In genomic region chr6:36428911-36429310, GRCh38 we compare ENCODE assay signal across 19 cellular contexts. TPM values are rescaled to one million over a fixed set of nuclear protein-coding genes. Genes with fewer than 3 reads are reported as not detected.
DNase-seq lines count a peak whose midpoint lies in the region; ATAC-seq, FAIRE-seq and TF ChIP-seq lines count a peak whose summit lies in the region.
"Had no signal": no experiment of that assay in that cellular context is flagged by ENCODE, and none has a peak within 500 bp of the region (broad histone marks: within the 10 kb centered on the region; RNA-seq: fewer than 3 reads in every experiment).

No MANE protein-coding gene starts in this region.

- POLR2A ChIA-PET in MCF 10A (lab: Yijun Ruan, JAX) (interaction anchor here (2.5 to 3.7 kb wide), 2 partner anchors 10 to 13 kb away, joined by 10 to 14 read pairs; no protein-coding TSS in a partner anchor), endothelial cell of umbilical vein (lab: Charles Lee) (no interaction called here)

- H3K27me3 Mint-ChIP-seq in MCF 10A (ENCODE audit: insufficient read depth, unreplicated experiment): no peaks in the 10 kb centered on the region
- H3K27me3 Mint-ChIP-seq: T-cell had no signal

- no peaks in the 10 kb centered on the region for H3K9me1 ChIP-seq in endothelial cell of umbilical vein (replicated peaks; ENCODE audit: control insufficient read depth, extremely low read depth, insufficient read depth, low read length)

- H3K79me2 ChIP-seq in endothelial cell of umbilical vein (ENCODE audit: control insufficient read depth, insufficient read depth, low read length): no peaks in the 10 kb centered on the region

- H3K9me3 ChIP-seq in breast epithelium (no peaks in the 10 kb centered on the region), endothelial cell of umbilical vein (replicated peaks; ENCODE audit: control insufficient read depth, insufficient read depth, low read length) (no peaks in the 10 kb centered on the region), upper lobe of left lung (no peaks in the 10 kb centered on the region)
- H3K9me3 ChIP-seq: gastroesophageal sphincter had no signal

- no peak overlapping the region for H2AFZ ChIP-seq in endothelial cell of umbilical vein (ENCODE audit: low read depth, low read length)

- ATAC-seq in upper lobe of left lung (ENCODE audit: low FRiP score in 2 of 2) (no peak), GM21786 (IDR thresholded peaks at IDR 0.05; ENCODE audit: unreplicated experiment) (no peak), GM18870 (IDR thresholded peaks at IDR 0.05; ENCODE audit: unreplicated experiment) (no peak)
- ATAC-seq: gastroesophageal sphincter; stimulated activated naive CD8-positive, alpha-beta T cell treated with anti-CD3 and anti-CD28 coated beads, Interleukin-15, Interleukin-2, amounts not matched to agents 100 U/mL and 50 U/mL, for 24 hours had no signal

- H3K4me3 ChIP-seq in breast epithelium: no peak overlapping the region
- H3K4me3 ChIP-seq in endothelial cell of umbilical vein (replicated peaks in 1 of 3; ENCODE audit: insufficient read depth in 1 of 3, low read depth in 1 of 3, low read length in 3 of 3): no peak overlapping the region
- no peak overlapping the region for H3K4me3 ChIP-seq in upper lobe of left lung
- H3K4me3 ChIP-seq: gastroesophageal sphincter, lung had no signal

- H3K4me3 Mint-ChIP-seq in MCF 10A (ENCODE audit: unreplicated experiment): no peak overlapping the region
- H3K4me3 Mint-ChIP-seq: nephron, T-cell had no signal

- no peak overlapping the region for H3K27ac Mint-ChIP-seq in MCF 10A (ENCODE audit: low read depth, unreplicated experiment)
- H3K27ac Mint-ChIP-seq: nephron, T-cell had no signal

- BruUV-seq in MCF 10A (replicated peaks; lab: Mats Ljungman, UMichigan): no TSS peak
- BruUV-seq in endothelial cell of umbilical vein (replicated peaks; lab: Mats Ljungman, UMichigan): no TSS peak

- H3K9me3 Mint-ChIP-seq in MCF 10A (ENCODE audit: unreplicated experiment): no peaks in the 10 kb centered on the region
- H3K9me3 Mint-ChIP-seq: nephron, T-cell had no signal

- no peak overlapping the region for H3K9ac ChIP-seq in endothelial cell of umbilical vein (replicated peaks; ENCODE audit: extremely low read depth, insufficient read depth, low read length)

- H3K36me3 ChIP-seq in breast epithelium (no peaks in the 10 kb centered on the region), endothelial cell of umbilical vein (ENCODE audit: control insufficient read depth in 2 of 2, extremely low read depth in 1 of 2, insufficient read depth in 2 of 2, low read length in 2 of 2) (no peaks in the 10 kb centered on the region), upper lobe of left lung (no peaks in the 10 kb centered on the region)
- H3K36me3 ChIP-seq: gastroesophageal sphincter had no signal

- H3K27ac ChIP-seq in breast epithelium (no peak overlapping the region), endothelial cell of umbilical vein (ENCODE audit: insufficient read depth, low read depth, low read length) (no peak overlapping the region), upper lobe of left lung (no peak overlapping the region)
- H3K27ac ChIP-seq: gastroesophageal sphincter had no signal

- CTCF ChIA-PET in MCF 10A (lab: Yijun Ruan, JAX) (interaction anchor here (1.2 to 1.9 kb wide), 3 partner anchors 11 to 24 kb away, joined by 3 to 9 read pairs (median 6); no protein-coding TSS in a partner anchor), endothelial cell of umbilical vein (lab: Charles Lee) (interaction anchor here (0.7 to 1.6 kb wide), 9 partner anchors 10 to 169 kb away, joined by 3 to 5 read pairs (median 4); partner anchors contain the start of genes KCTD20 and PXT1)

- H3K4me2 ChIP-seq in endothelial cell of umbilical vein (ENCODE audit: insufficient read depth, low read length): no peak overlapping the region

- TF ChIP-seq CTCF in MCF 10A (IDR thresholded peaks at IDR 0.05; ENCODE audit: unreplicated experiment) (peak; percentile 10), breast epithelium (IDR thresholded peaks at IDR 0.05) (peak in 1 of 3 donors; percentile 25), endothelial cell of umbilical vein (IDR thresholded peaks at IDR 0.05; ENCODE audit: extremely low read depth in 1 of 2, insufficient read depth in 1 of 2, low read depth in 1 of 2, low read length in 2 of 2) (peak in 1 of 2 donors; percentile 7), upper lobe of left lung (IDR thresholded peaks at IDR 0.05) (peak in 5 of 6 experiments; percentile 18 to 53 (median 28))

- H3K36me3 Mint-ChIP-seq in MCF 10A (ENCODE audit: insufficient read depth, unreplicated experiment): no peaks in the 10 kb centered on the region
- H3K36me3 Mint-ChIP-seq: T-cell had no signal

- DNase-seq in MCF 10A (ENCODE audit: unreplicated experiment) (no peak), breast epithelium (ENCODE audit: low spot score in 2 of 2) (no peak), OCI-M1 (lab: John Stamatoyannopoulos, UW) (peak; percentile 24), endothelial cell of umbilical vein (ENCODE audit: low read depth, low spot score) (no peak), upper lobe of left lung (no peak), anterior cingulate cortex (lab: John Stamatoyannopoulos, UW) (no peak)
- DNase-seq: activated naive CD4-positive, alpha-beta T cell treated with Interleukin-2 at 50 U/mL for 16 hours; GDM1; NCI-H2081; NCI-H82; stimulated activated CD4-positive, alpha-beta T cell treated with anti-CD3 and anti-CD28 coated beads, Interleukin-12 subunit alpha, Interleukin-12 subunit beta, amount 100 ng/mL, for 4 hours; stimulated activated naive CD8-positive, alpha-beta T cell treated with anti-CD3 and anti-CD28 coated beads, Interleukin-15, Interleukin-2, amounts not matched to agents 100 U/mL and 50 U/mL, for 24 hours; T-cell had no signal

- no peak for TF ChIP-seq POLR2A in breast epithelium (IDR thresholded peaks at IDR 0.05)
- no peak for TF ChIP-seq POLR2A in endothelial cell of umbilical vein (IDR thresholded peaks at IDR 0.05; ENCODE audit: low read depth, low read length)
- no peak for TF ChIP-seq POLR2A in upper lobe of left lung (IDR thresholded peaks at IDR 0.05)

- dilution Hi-C loops in endothelial cell of umbilical vein (cut with MboI; ENCODE audit: extremely low pct_ligation_motif_present, low sequenced_read_pairs): no loop called here

- intact Hi-C loops in MCF 10A (cut with micrococcal nuclease) (loop anchor here (10.0 kb wide), 1 partner anchor 256 kb away; no protein-coding TSS in a partner anchor), breast epithelium (cut with DNase I; ENCODE audit: low total_unique reads) (no loop called here), endothelial cell of umbilical vein (cut with micrococcal nuclease) (no loop called here)

- H3K4me1 ChIP-seq in breast epithelium (no peaks in the 10 kb centered on the region), endothelial cell of umbilical vein (ENCODE audit: control insufficient read depth, extremely low read depth, insufficient read depth, low read length) (peaks cover 1% of the 10 kb centered on the region), upper lobe of left lung (peaks cover 0 to under 1% (median under 1%) of the 10 kb centered on the region in 4 donors)

- TF ChIP-seq EP300 in upper lobe of left lung (IDR thresholded peaks at IDR 0.05): no peak

- 61 to 71% methylated on average over 4 of the region's 4 CpGs for WGBS in upper lobe of left lung, 2 donors

- no peaks in the 10 kb centered on the region for H4K20me1 ChIP-seq in endothelial cell of umbilical vein (replicated peaks; ENCODE audit: control insufficient read depth, extremely low read depth, insufficient read depth, low read length)

- H3K27me3 ChIP-seq in breast epithelium: no peaks in the 10 kb centered on the region
- no peaks in the 10 kb centered on the region for H3K27me3 ChIP-seq in endothelial cell of umbilical vein (ENCODE audit: control insufficient read depth in 2 of 2, insufficient read depth in 2 of 2, low read length in 2 of 2)
- no peaks in the 10 kb centered on the region for H3K27me3 ChIP-seq in upper lobe of left lung
- H3K27me3 ChIP-seq: gastroesophageal sphincter had no signal

- FAIRE-seq in endothelial cell of umbilical vein (lab: Jason Lieb, UNC): peak; percentile 66
- FAIRE-seq: urothelium cell line had no signal

- H3K4me1 Mint-ChIP-seq in MCF 10A (ENCODE audit: insufficient read depth, unreplicated experiment): peaks cover 15% of the 10 kb centered on the region

RNA-seq across cellular contexts. Expression of gene PXT1, which starts 13.7 kb away (rescaled TPM):
- total RNA-seq in MCF 10A (2022) (0.15 TPM in 1 of 2 replicates, not detected in the other), breast epithelium (under 1 TPM in 1 of 3 donors, not detected in 2; 0.15 TPM), endothelial cell of umbilical vein (not detected in 2 replicates), upper lobe of left lung (under 1 TPM in 2 of 6 donors, not detected in 4; 0.09 to 0.15 TPM)
- not detected in 2 replicates for polyA plus RNA-seq in endothelial cell of umbilical vein
- not detected in 2 replicates for polyA plus RNA-seq in endothelial cell of umbilical vein (2011; cell fraction: cytosol; rRNA removed)
- polyA plus RNA-seq in endothelial cell of umbilical vein (2011; cell fraction: nucleus; rRNA removed): 0.07 TPM in 1 of 2 replicates, not detected in the other
- not detected in 2 replicates for polyA plus RNA-seq in endothelial cell of umbilical vein (2012)
- not detected in 2 replicates for polyA minus RNA-seq in endothelial cell of umbilical vein
- polyA minus RNA-seq in endothelial cell of umbilical vein (2011; cell fraction: cytosol; rRNA and poly(A)+ RNA removed): not detected
- not detected in 2 replicates for polyA minus RNA-seq in endothelial cell of umbilical vein (2011; cell fraction: nucleus; rRNA and poly(A)+ RNA removed)

RNA-seq across cellular contexts. Expression of gene KCTD20, which starts 13.9 kb away (rescaled TPM):
- total RNA-seq in MCF 10A (2022): 46.6 and 52.0 TPM in 2 replicates
- total RNA-seq in breast epithelium: 10 to 100 TPM; 59.4 to 64.5 (median 61.6) TPM
- 47.2 and 49.2 TPM in 2 replicates for total RNA-seq in endothelial cell of umbilical vein
- polyA plus RNA-seq in endothelial cell of umbilical vein: 20.6 and 26.2 TPM in 2 replicates
- 29.4 and 30.8 TPM in 2 replicates for polyA plus RNA-seq in endothelial cell of umbilical vein (2011; cell fraction: cytosol; rRNA removed)
- 22.6 and 23.0 TPM in 2 replicates for polyA plus RNA-seq in endothelial cell of umbilical vein (2011; cell fraction: nucleus; rRNA removed)
- polyA plus RNA-seq in endothelial cell of umbilical vein (2012): 27.4 and 38.7 TPM in 2 replicates
- polyA minus RNA-seq in endothelial cell of umbilical vein: 67.4 and 77.4 TPM in 2 replicates
- polyA minus RNA-seq in endothelial cell of umbilical vein (2011; cell fraction: cytosol; rRNA and poly(A)+ RNA removed): 57.1 TPM
- 25.7 and 37.1 TPM in 2 replicates for polyA minus RNA-seq in endothelial cell of umbilical vein (2011; cell fraction: nucleus; rRNA and poly(A)+ RNA removed)
- 10 to 100 TPM; 30.4 to 41.7 (median 36.7) TPM for total RNA-seq in upper lobe of left lung

RNA-seq across cellular contexts. Expression of gene ETV7, which starts 41.4 kb away (rescaled TPM):
- total RNA-seq in MCF 10A (2022) (0.20 and 0.47 TPM in 2 replicates), breast epithelium (under 1 TPM; 0.44 to 0.98 (median 0.80) TPM), endothelial cell of umbilical vein (0.21 and 0.58 TPM in 2 replicates), upper lobe of left lung (10 to 100 TPM in 1 of 6 donors, 1 to 10 TPM in 5; 2.0 to 10.5 (median 4.2) TPM)
- polyA plus RNA-seq in endothelial cell of umbilical vein: 0.23 and 0.65 TPM in 2 replicates
- polyA plus RNA-seq in endothelial cell of umbilical vein (2011; cell fraction: cytosol; rRNA removed): 0.19 and 0.38 TPM in 2 replicates
- 0.18 and 0.35 TPM in 2 replicates for polyA plus RNA-seq in endothelial cell of umbilical vein (2011; cell fraction: nucleus; rRNA removed)
- 0.20 and 0.25 TPM in 2 replicates for polyA plus RNA-seq in endothelial cell of umbilical vein (2012)
- polyA minus RNA-seq in endothelial cell of umbilical vein: not detected in 2 replicates
- not detected for polyA minus RNA-seq in endothelial cell of umbilical vein (2011; cell fraction: cytosol; rRNA and poly(A)+ RNA removed)
- polyA minus RNA-seq in endothelial cell of umbilical vein (2011; cell fraction: nucleus; rRNA and poly(A)+ RNA removed): not detected in 2 replicates
